In the genomic region with DNA sequence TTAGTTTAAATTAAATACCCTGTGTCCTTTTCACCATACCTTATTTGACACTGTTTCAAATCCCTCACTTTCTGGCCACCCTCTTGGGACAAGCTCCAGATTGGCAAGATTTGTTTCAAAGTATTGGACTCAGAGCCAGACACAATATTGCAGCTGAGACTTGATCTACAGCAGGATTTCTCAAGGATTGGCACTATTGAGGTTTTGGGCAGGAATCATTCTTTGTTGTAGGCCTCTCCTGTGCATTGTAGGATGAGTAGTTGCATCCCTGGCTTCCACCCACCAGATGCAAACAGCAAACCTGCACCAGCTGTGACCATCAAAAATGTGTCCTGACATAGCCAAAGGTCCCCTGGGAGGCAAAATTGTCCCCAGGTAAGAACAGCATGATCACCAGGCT, we compare ENCODE assay signal across 2 cellular contexts.
TF ChIP-seq lines count a peak whose summit lies in the region.

No MANE protein-coding gene starts in this region.

TF ChIP-seq in GM23338, 12 proteins besides CTCF, POLR2A, EP300 and RAD21 (continues in another document):
- TF ChIP-seq ZNF331 (CRISPR knock-in tag; IDR thresholded peaks at IDR 0.05; ENCODE audit: low read depth) (no peak), POLR2AphosphoS5 (IDR thresholded peaks at IDR 0.05; ENCODE audit: low read depth) (no peak), JUNB (IDR thresholded peaks at IDR 0.05; ENCODE audit: unreplicated experiment) (no peak), CREB1 (CRISPR knock-in tag; IDR thresholded peaks at IDR 0.05; ENCODE audit: low read depth) (no peak), EZH2 (IDR thresholded peaks at IDR 0.05; ENCODE audit: low read depth, unreplicated experiment) (no peak), NANOG (IDR thresholded peaks at IDR 0.05; ENCODE audit: borderline replicate concordance) (no peak), STAT1 (IDR thresholded peaks at IDR 0.05; ENCODE audit: unreplicated experiment) (no peak), ZNF114 (CRISPR knock-in tag; IDR thresholded peaks at IDR 0.05) (no peak)
- TF ChIP-seq, protein P1, sequence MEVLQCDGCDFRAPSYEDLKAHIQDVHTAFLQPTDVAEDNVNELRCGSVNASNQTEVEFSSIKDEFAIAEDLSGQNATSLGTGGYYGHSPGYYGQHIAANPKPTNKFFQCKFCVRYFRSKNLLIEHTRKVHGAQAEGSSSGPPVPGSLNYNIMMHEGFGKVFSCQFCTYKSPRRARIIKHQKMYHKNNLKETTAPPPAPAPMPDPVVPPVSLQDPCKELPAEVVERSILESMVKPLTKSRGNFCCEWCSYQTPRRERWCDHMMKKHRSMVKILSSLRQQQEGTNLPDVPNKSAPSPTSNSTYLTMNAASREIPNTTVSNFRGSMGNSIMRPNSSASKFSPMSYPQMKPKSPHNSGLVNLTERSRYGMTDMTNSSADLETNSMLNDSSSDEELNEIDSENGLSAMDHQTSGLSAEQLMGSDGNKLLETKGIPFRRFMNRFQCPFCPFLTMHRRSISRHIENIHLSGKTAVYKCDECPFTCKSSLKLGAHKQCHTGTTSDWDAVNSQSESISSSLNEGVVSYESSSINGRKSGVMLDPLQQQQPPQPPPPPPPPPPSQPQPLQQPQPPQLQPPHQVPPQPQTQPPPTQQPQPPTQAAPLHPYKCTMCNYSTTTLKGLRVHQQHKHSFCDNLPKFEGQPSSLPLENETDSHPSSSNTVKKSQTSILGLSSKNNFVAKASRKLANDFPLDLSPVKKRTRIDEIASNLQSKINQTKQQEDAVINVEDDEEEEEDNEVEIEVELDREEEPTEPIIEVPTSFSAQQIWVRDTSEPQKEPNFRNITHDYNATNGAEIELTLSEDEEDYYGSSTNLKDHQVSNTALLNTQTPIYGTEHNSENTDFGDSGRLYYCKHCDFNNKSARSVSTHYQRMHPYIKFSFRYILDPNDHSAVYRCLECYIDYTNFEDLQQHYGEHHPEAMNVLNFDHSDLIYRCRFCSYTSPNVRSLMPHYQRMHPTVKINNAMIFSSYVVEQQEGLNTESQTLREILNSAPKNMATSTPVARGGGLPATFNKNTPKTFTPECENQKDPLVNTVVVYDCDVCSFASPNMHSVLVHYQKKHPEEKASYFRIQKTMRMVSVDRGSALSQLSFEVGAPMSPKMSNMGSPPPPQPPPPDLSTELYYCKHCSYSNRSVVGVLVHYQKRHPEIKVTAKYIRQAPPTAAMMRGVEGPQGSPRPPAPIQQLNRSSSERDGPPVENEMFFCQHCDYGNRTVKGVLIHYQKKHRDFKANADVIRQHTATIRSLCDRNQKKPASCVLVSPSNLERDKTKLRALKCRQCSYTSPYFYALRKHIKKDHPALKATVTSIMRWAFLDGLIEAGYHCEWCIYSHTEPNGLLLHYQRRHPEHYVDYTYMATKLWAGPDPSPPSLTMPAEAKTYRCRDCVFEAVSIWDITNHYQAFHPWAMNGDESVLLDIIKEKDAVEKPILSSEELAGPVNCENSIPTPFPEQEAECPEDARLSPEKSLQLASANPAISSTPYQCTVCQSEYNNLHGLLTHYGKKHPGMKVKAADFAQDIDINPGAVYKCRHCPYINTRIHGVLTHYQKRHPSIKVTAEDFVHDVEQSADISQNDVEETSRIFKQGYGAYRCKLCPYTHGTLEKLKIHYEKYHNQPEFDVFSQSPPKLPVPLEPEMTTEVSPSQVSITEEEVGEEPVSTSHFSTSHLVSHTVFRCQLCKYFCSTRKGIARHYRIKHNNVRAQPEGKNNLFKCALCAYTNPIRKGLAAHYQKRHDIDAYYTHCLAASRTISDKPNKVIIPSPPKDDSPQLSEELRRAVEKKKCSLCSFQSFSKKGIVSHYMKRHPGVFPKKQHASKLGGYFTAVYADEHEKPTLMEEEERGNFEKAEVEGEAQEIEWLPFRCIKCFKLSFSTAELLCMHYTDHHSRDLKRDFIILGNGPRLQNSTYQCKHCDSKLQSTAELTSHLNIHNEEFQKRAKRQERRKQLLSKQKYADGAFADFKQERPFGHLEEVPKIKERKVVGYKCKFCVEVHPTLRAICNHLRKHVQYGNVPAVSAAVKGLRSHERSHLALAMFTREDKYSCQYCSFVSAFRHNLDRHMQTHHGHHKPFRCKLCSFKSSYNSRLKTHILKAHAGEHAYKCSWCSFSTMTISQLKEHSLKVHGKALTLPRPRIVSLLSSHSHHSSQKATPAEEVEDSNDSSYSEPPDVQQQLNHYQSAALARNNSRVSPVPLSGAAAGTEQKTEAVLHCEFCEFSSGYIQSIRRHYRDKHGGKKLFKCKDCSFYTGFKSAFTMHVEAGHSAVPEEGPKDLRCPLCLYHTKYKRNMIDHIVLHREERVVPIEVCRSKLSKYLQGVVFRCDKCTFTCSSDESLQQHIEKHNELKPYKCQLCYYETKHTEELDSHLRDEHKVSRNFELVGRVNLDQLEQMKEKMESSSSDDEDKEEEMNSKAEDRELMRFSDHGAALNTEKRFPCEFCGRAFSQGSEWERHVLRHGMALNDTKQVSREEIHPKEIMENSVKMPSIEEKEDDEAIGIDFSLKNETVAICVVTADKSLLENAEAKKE (CRISPR knock-in tag; IDR thresholded peaks at IDR 0.05) = no peak
- TF ChIP-seq, protein P2, sequence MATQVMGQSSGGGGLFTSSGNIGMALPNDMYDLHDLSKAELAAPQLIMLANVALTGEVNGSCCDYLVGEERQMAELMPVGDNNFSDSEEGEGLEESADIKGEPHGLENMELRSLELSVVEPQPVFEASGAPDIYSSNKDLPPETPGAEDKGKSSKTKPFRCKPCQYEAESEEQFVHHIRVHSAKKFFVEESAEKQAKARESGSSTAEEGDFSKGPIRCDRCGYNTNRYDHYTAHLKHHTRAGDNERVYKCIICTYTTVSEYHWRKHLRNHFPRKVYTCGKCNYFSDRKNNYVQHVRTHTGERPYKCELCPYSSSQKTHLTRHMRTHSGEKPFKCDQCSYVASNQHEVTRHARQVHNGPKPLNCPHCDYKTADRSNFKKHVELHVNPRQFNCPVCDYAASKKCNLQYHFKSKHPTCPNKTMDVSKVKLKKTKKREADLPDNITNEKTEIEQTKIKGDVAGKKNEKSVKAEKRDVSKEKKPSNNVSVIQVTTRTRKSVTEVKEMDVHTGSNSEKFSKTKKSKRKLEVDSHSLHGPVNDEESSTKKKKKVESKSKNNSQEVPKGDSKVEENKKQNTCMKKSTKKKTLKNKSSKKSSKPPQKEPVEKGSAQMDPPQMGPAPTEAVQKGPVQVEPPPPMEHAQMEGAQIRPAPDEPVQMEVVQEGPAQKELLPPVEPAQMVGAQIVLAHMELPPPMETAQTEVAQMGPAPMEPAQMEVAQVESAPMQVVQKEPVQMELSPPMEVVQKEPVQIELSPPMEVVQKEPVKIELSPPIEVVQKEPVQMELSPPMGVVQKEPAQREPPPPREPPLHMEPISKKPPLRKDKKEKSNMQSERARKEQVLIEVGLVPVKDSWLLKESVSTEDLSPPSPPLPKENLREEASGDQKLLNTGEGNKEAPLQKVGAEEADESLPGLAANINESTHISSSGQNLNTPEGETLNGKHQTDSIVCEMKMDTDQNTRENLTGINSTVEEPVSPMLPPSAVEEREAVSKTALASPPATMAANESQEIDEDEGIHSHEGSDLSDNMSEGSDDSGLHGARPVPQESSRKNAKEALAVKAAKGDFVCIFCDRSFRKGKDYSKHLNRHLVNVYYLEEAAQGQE (IDR thresholded peaks at IDR 0.05; ENCODE audit: unreplicated experiment) = no peak

TF ChIP-seq in H1, 55 proteins besides CTCF, POLR2A, EP300 and RAD21:
- no peak for TF ChIP-seq BRCA1 (IDR thresholded peaks at IDR 0.05; ENCODE audit: low read depth, low read length)
- TF ChIP-seq GABPA (IDR thresholded peaks at IDR 0.05; ENCODE audit: borderline replicate concordance, insufficient read depth, low read length) = no peak
- no peak for TF ChIP-seq MAFK (IDR thresholded peaks at IDR 0.05; ENCODE audit: low read depth, low read length)
- TF ChIP-seq JUN (IDR thresholded peaks at IDR 0.05; ENCODE audit: low read depth, low read length) = no peak
- TF ChIP-seq BCL11A (IDR thresholded peaks at IDR 0.05; ENCODE audit: low read depth in 2 of 2, low read length in 2 of 2) = no peak
